Comparison of ENCODE assay signal across 8 cellular contexts in genomic region chr9:105557804-105558610, GRCh38. TPM values are rescaled to one million over a fixed set of nuclear protein-coding genes. Genes with fewer than 3 reads are reported as not detected.
A peak's percentile ranks its signal among the peaks of the same experiment; 100 is the strongest.
DNase-seq lines count a peak whose midpoint lies in the region; ATAC-seq, FAIRE-seq and TF ChIP-seq lines count a peak whose summit lies in the region.

FKTN (plus strand) TSS chr9:105558131; CDS start chr9:105575033, 16,902 bp downstream.

- H3K27me3 ChIP-seq in left ventricle myocardium inferior (ENCODE audit: low read depth) = no peaks in the 10 kb centered on the region
- H3K27me3 ChIP-seq in psoas muscle (ENCODE audit: insufficient read depth in 3 of 3, low read length in 2 of 3) = no peaks in the 10 kb centered on the region

- peaks cover 2% of the 10 kb centered on the region for H3K9me3 ChIP-seq in left ventricle myocardium inferior (replicated peaks)
- peaks cover 4% of the 10 kb centered on the region for H3K9me3 ChIP-seq in psoas muscle

- peak; percentile 84 for TF ChIP-seq POLR2A in GM12892 (IDR thresholded peaks at IDR 0.05; ENCODE audit: low read depth, low read length)

- H3K27ac ChIP-seq in left ventricle myocardium inferior (replicated peaks) (peak within 1 kb of the TSS; percentile 82), psoas muscle (peak within 1 kb of the TSS; percentile 70), urinary bladder (ENCODE audit: low read depth) (no peak within 1 kb of the TSS)

- ATAC-seq in HG02759 (IDR thresholded peaks at IDR 0.05; ENCODE audit: unreplicated experiment) (peak; percentile 97), psoas muscle (peak; percentile 91 to 99 (median 98))

- TF ChIP-seq CTCF in left ventricle myocardium inferior (IDR thresholded peaks at IDR 0.05; ENCODE audit: borderline replicate concordance) = no peak
- TF ChIP-seq CTCF in psoas muscle (IDR thresholded peaks at IDR 0.05) = no peak

- DNase-seq in GM12892 (ENCODE audit: insufficient read length) (peak; percentile 74), NCI-H128 (lab: John Stamatoyannopoulos, UW; ENCODE audit: unreplicated experiment) (peak; percentile 65), T-helper 1 cell (peak; percentile 54 to 85 (median 67)), amniotic epithelial cell (ENCODE audit: low read depth) (peak; percentile 76), left ventricle myocardium inferior (peak; percentile 93), psoas muscle (peak; percentile 90 to 94)

- 0 to 1% (median 1%) methylated on average over 40 to 49 of the region's 49 CpGs for WGBS in psoas muscle, 3 donors
- WGBS in urinary bladder = under 1% methylated on average over 49 of the region's 49 CpGs

- intact Hi-C loops in left ventricle myocardium inferior (cut with micrococcal nuclease) (no loop called here), psoas muscle (cut with DNase I) (no loop called here)

- H3K4me3 ChIP-seq in left ventricle myocardium inferior (peak within 1 kb of the TSS; percentile 84), psoas muscle (peak within 1 kb of the TSS; percentile 80), urinary bladder (ENCODE audit: low read depth, low read length) (peak within 1 kb of the TSS; percentile 78)

- FAIRE-seq in GM12892 (lab: Jason Lieb, UNC) = peak; percentile 93

- H3K4me1 ChIP-seq in left ventricle myocardium inferior (peaks cover 13% of the 10 kb centered on the region), psoas muscle (peaks cover 5% of the 10 kb centered on the region), urinary bladder (ENCODE audit: insufficient read depth) (peaks cover 3% of the 10 kb centered on the region)

- H3K36me3 ChIP-seq in left ventricle myocardium inferior (peaks cover 2% of the 10 kb centered on the region), psoas muscle (ENCODE audit: insufficient read depth in 1 of 2, low read depth in 1 of 2) (no peaks in the 10 kb centered on the region), urinary bladder (ENCODE audit: insufficient read depth) (peaks cover 2% of the 10 kb centered on the region)

RNA-seq across cellular contexts. Expression of gene FKTN, which starts in this region (rescaled TPM):
- 9.8 TPM for polyA plus RNA-seq in GM12892 (2012; ENCODE audit: missing spikeins)
- total RNA-seq in left ventricle myocardium inferior (9.7 TPM), psoas muscle (1 to 10 TPM; 4.1 to 9.8 (median 6.1) TPM), urinary bladder (48.9 TPM)
- polyA plus RNA-seq in psoas muscle (1 to 10 TPM; 1.7 to 4.8 (median 2.0) TPM), urinary bladder (5.0 TPM)
